8 cellular contexts compared by ENCODE assay signal in the genomic region with DNA sequence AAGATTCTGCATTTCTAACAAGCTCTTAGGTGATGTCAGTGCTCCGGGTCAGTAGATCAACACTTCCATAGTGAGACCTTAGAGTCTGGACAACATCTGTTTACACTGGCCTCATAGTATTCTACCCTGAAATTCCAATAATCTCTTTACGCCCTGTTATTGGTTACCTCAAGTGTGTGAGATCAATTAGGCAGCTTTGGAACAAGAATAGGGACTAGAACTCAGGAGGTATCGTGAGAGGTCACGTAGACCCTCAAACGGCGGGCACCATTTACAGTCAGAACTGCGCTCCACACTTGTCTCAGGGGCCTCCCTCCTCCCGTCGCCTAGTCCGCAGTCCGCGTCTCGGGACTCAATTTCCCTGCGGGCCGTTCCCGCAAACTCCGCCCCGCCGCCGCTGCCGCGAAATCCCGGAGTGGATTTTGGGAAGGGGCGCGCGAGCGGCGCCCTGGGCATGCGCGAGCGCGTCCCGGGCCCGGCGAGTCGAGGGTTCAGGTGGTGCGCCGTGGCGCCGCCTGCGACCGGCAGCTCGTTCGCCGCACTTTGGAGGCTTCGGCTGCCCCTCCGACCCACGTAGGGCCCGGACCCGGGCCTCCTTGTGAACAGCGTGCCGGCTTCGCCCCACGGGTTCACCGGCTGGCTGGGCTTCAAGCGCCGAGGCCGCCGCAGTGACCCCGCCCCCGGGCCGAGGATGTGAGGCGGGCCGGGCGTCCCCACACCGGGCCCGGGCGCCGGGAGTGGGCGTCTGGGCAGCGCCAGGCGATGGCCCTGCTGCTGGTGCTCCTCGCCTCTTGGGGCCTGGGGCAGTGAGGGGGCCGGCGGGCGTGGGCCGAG. TPM values are rescaled to one million over a fixed set of nuclear protein-coding genes. Genes with fewer than 3 reads are reported as not detected.
DNase-seq lines count a peak whose midpoint lies in the region; ATAC-seq and TF ChIP-seq lines count a peak whose summit lies in the region.

A gene with protein sequence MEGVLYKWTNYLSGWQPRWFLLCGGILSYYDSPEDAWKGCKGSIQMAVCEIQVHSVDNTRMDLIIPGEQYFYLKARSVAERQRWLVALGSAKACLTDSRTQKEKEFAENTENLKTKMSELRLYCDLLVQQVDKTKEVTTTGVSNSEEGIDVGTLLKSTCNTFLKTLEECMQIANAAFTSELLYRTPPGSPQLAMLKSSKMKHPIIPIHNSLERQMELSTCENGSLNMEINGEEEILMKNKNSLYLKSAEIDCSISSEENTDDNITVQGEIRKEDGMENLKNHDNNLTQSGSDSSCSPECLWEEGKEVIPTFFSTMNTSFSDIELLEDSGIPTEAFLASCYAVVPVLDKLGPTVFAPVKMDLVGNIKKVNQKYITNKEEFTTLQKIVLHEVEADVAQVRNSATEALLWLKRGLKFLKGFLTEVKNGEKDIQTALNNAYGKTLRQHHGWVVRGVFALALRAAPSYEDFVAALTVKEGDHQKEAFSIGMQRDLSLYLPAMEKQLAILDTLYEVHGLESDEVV (plus strand): TSS at position 498 of the 834 bp plus-strand sequence. CDS start 351 bp downstream, outside the sequence.

- ATAC-seq in GM18907 (IDR thresholded peaks at IDR 0.05; ENCODE audit: unreplicated experiment) = peak; percentile 53
- ATAC-seq in HG03135 (IDR thresholded peaks at IDR 0.05; ENCODE audit: unreplicated experiment) = peak; percentile 43

- no peak for TF ChIP-seq CTCF in AG09319 (IDR thresholded peaks at IDR 0.05; ENCODE audit: low read depth, low read length)

- DNase-seq in AG09319 (ENCODE audit: extremely low read depth, low read depth) = peak; percentile 64
- DNase-seq in NCI-H2196 (lab: John Stamatoyannopoulos, UW; ENCODE audit: unreplicated experiment) = peak; percentile 83
- DNase-seq in activated CD4-positive, alpha-beta T cell treated with anti-CD3 and anti-CD28 coated beads for 24 hours (ENCODE audit: low read depth in 2 of 2) = peak; percentile 81 to 82
- DNase-seq in cerebellum (ENCODE audit: low spot score) = peak; percentile 92
- peak; percentile 57 for DNase-seq in kidney glomerular epithelial cell (lab: John Stamatoyannopoulos, UW)
- peak; percentile 90 for DNase-seq in stimulated activated CD4-positive, alpha-beta T cell treated with anti-CD3 and anti-CD28 coated beads, Interleukin-15, amount 100 ng/mL, for 24 hours

RNA-seq across cellular contexts. Expression of the gene that starts here (rescaled TPM):
- total RNA-seq in cerebellum = 32.5 TPM

Comparison
In these comparisons a context has a peak if more than half of its experiments do, and no peak if none do; other contexts are left out.
1. Peak in every context shown above with its lines: DNase-seq and ATAC-seq.